Comparison of ENCODE assay signal across 1 cellular context in the genomic region with DNA sequence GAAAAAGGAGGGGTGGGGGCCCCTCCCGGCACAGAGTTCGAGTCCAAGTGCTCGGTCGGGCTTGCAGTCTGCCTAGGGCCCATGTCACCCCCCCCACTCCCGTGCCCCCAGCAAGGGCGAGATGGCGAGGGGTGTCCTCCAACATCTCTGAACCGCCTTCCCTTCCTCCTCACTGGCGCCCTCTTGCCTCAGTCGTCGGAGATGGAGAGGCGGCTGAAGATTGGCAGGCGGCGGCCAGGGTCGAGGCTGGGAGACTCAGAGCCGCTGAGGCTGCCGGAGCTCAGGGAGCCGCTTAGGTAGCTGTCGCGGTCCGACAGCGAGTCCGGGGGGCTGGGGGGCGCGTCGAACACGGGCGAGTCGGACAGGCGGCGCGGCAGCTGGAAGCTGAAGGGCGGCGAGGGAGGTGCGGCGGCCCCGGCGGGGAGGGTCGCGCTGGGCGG.
A peak's percentile ranks its signal among the peaks of the same experiment; 100 is the strongest.
TF ChIP-seq lines count a peak whose summit lies in the region.

No MANE protein-coding gene starts in this region.

TF ChIP-seq in K562, 482 proteins besides CTCF, POLR2A, EP300 and RAD21 (continued from another document and continues in another):
- TF ChIP-seq, protein P1, sequence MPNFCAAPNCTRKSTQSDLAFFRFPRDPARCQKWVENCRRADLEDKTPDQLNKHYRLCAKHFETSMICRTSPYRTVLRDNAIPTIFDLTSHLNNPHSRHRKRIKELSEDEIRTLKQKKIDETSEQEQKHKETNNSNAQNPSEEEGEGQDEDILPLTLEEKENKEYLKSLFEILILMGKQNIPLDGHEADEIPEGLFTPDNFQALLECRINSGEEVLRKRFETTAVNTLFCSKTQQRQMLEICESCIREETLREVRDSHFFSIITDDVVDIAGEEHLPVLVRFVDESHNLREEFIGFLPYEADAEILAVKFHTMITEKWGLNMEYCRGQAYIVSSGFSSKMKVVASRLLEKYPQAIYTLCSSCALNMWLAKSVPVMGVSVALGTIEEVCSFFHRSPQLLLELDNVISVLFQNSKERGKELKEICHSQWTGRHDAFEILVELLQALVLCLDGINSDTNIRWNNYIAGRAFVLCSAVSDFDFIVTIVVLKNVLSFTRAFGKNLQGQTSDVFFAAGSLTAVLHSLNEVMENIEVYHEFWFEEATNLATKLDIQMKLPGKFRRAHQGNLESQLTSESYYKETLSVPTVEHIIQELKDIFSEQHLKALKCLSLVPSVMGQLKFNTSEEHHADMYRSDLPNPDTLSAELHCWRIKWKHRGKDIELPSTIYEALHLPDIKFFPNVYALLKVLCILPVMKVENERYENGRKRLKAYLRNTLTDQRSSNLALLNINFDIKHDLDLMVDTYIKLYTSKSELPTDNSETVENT (CRISPR knock-in tag; IDR thresholded peaks at IDR 0.05) = 0 out of 2 replicates have a peak, but pooled peaks have one; percentile 10
- TF ChIP-seq ZKSCAN3 (CRISPR knock-in tag; IDR thresholded peaks at IDR 0.05) (no peak), MTA3 (IDR thresholded peaks at IDR 0.05; ENCODE audit: borderline replicate concordance) (peak; percentile 66; the same call in 1 of the 2 replicates), XRCC5 (IDR thresholded peaks at IDR 0.05; ENCODE audit: low read depth, low read length) (0 out of 2 replicates have a peak, but pooled peaks have one; percentile 19), SIN3A (IDR thresholded peaks at IDR 0.05; ENCODE audit: borderline replicate concordance in 2 of 2, control insufficient read depth in 1 of 2, low read depth in 2 of 2, low read length in 2 of 2) (peak in 1 of 2 experiments; percentile 40; a peak in 1 of 4 replicates), JUND (IDR thresholded peaks at IDR 0.05; ENCODE audit: borderline replicate concordance, low read depth, low read length) (0 out of 2 replicates have a peak, but pooled peaks have one; percentile 17), JUND (tag; IDR thresholded peaks at IDR 0.05; ENCODE audit: borderline replicate concordance, low read depth, low read length) (no peak; the same call in 2 of the 3 replicates), NFIC (IDR thresholded peaks at IDR 0.05) (peak; percentile 21; the same call in 1 of the 2 replicates), ZNF699 (CRISPR knock-in tag; IDR thresholded peaks at IDR 0.05; ENCODE audit: insufficient replicate concordance) (no peak), TBP (optimal IDR thresholded peaks at IDR 0.05; ENCODE audit: low read depth, low read length) (peak; percentile 28), CHD1 (IDR thresholded peaks at IDR 0.05; ENCODE audit: low read length) (peak; percentile 87), PRPF4 (IDR thresholded peaks at IDR 0.05; ENCODE audit: insufficient read depth, low read depth, low read length, poor library complexity, severe bottlenecking) (peak; percentile 19), MAZ (CRISPR knock-in tag; conservative IDR thresholded peaks at IDR 0.05 in 1 of 2, IDR thresholded peaks at IDR 0.05 in 1 of 2) (peak; percentile 67 to 80; a peak in 3 of 4 replicates), HNRNPL (IDR thresholded peaks at IDR 0.05; ENCODE audit: low read depth, low read length) (peak; percentile 44; the same call in 1 of the 2 replicates), TGIF2 (CRISPR knock-in tag; IDR thresholded peaks at IDR 0.05) (no peak), ERF (CRISPR knock-in tag; IDR thresholded peaks at IDR 0.05) (0 out of 2 replicates have a peak, but pooled peaks have one; percentile 32), ESRRB (CRISPR knock-in tag; IDR thresholded peaks at IDR 0.05; ENCODE audit: borderline replicate concordance) (no peak), BCOR (IDR thresholded peaks at IDR 0.05) (peak; percentile 75), ZFP36 (IDR thresholded peaks at IDR 0.05; ENCODE audit: low read depth, low read length, partially characterized antibody) (peak; percentile 62), GATAD2A (IDR thresholded peaks at IDR 0.05) (0 out of 2 replicates have a peak, but pooled peaks have one; percentile 26), MYNN (IDR thresholded peaks at IDR 0.05) (0 out of 2 replicates have a peak, but pooled peaks have one; percentile 13), MYNN (CRISPR knock-in tag; IDR thresholded peaks at IDR 0.05) (no peak), TAF1 (IDR thresholded peaks at IDR 0.05; ENCODE audit: control insufficient read depth, extremely low read depth, insufficient read depth, low read length, severe bottlenecking) (peak; percentile 29), SMC3 (conservative IDR thresholded peaks at IDR 0.05; ENCODE audit: insufficient read depth, low read depth, low read length) (0 out of 2 replicates have a peak, but pooled peaks have one; percentile 7), MTF1 (CRISPR knock-in tag; IDR thresholded peaks at IDR 0.05; ENCODE audit: borderline replicate concordance) (no peak), ZBTB7A (IDR thresholded peaks at IDR 0.05; ENCODE audit: borderline replicate concordance, control insufficient read depth, low read depth, low read length) (peak; percentile 55; the same call in 1 of the 2 replicates), HDAC1 (IDR thresholded peaks at IDR 0.05) (peak in 1 of 2 experiments; percentile 39; a peak in 1 of 4 replicates), NFRKB (IDR thresholded peaks at IDR 0.05; ENCODE audit: low read depth) (0 out of 2 replicates have a peak, but pooled peaks have one; percentile 24), BHLHE40 (IDR thresholded peaks at IDR 0.05; ENCODE audit: low read length) (peak; percentile 70), SRSF3 (IDR thresholded peaks at IDR 0.05; ENCODE audit: insufficient read depth, low read length) (0 out of 2 replicates have a peak, but pooled peaks have one; percentile 41), YY1 (IDR thresholded peaks at IDR 0.05; ENCODE audit: borderline replicate concordance in 1 of 3, control insufficient read depth in 1 of 3, extremely low read depth in 1 of 3, insufficient read depth in 3 of 3, insufficient read length in 1 of 3, insufficient replicate concordance in 2 of 3, low read depth in 1 of 3, low read length in 2 of 3) (peak in 1 of 3 experiments; percentile 44), KLF6 (CRISPR knock-in tag; IDR thresholded peaks at IDR 0.05; ENCODE audit: borderline replicate concordance) (no peak), ZSCAN32 (CRISPR knock-in tag; IDR thresholded peaks at IDR 0.05) (peak; percentile 71; the same call in 1 of the 2 replicates), FOXJ2 (tag; IDR thresholded peaks at IDR 0.05) (no peak)
- TF ChIP-seq, protein P2, sequence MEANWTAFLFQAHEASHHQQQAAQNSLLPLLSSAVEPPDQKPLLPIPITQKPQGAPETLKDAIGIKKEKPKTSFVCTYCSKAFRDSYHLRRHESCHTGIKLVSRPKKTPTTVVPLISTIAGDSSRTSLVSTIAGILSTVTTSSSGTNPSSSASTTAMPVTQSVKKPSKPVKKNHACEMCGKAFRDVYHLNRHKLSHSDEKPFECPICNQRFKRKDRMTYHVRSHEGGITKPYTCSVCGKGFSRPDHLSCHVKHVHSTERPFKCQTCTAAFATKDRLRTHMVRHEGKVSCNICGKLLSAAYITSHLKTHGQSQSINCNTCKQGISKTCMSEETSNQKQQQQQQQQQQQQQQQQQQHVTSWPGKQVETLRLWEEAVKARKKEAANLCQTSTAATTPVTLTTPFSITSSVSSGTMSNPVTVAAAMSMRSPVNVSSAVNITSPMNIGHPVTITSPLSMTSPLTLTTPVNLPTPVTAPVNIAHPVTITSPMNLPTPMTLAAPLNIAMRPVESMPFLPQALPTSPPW (CRISPR knock-in tag; IDR thresholded peaks at IDR 0.05) = peak; percentile 84
- TF ChIP-seq, protein P3, sequence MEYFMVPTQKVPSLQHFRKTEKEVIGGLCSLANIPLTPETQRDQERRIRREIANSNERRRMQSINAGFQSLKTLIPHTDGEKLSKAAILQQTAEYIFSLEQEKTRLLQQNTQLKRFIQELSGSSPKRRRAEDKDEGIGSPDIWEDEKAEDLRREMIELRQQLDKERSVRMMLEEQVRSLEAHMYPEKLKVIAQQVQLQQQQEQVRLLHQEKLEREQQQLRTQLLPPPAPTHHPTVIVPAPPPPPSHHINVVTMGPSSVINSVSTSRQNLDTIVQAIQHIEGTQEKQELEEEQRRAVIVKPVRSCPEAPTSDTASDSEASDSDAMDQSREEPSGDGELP (CRISPR knock-in tag; IDR thresholded peaks at IDR 0.05; ENCODE audit: borderline replicate concordance) = peak; percentile 56; the same call in 1 of the 2 replicates
- TF ChIP-seq, protein P4, sequence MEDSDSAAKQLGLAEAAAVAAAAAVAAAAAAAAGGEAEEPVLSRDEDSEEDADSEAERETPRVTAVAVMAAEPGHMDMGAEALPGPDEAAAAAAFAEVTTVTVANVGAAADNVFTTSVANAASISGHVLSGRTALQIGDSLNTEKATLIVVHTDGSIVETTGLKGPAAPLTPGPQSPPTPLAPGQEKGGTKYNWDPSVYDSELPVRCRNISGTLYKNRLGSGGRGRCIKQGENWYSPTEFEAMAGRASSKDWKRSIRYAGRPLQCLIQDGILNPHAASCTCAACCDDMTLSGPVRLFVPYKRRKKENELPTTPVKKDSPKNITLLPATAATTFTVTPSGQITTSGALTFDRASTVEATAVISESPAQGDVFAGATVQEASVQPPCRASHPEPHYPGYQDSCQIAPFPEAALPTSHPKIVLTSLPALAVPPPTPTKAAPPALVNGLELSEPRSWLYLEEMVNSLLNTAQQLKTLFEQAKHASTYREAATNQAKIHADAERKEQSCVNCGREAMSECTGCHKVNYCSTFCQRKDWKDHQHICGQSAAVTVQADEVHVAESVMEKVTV (CRISPR knock-in tag; IDR thresholded peaks at IDR 0.05) = peak; percentile 26; the same call in 1 of the 2 replicates
- TF ChIP-seq, protein P5, sequence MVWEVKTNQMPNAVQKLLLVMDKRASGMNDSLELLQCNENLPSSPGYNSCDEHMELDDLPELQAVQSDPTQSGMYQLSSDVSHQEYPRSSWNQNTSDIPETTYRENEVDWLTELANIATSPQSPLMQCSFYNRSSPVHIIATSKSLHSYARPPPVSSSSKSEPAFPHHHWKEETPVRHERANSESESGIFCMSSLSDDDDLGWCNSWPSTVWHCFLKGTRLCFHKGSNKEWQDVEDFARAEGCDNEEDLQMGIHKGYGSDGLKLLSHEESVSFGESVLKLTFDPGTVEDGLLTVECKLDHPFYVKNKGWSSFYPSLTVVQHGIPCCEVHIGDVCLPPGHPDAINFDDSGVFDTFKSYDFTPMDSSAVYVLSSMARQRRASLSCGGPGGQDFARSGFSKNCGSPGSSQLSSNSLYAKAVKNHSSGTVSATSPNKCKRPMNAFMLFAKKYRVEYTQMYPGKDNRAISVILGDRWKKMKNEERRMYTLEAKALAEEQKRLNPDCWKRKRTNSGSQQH (CRISPR knock-in tag; IDR thresholded peaks at IDR 0.05) = 0 out of 2 replicates have a peak, but pooled peaks have one; percentile 24
- TF ChIP-seq, protein P6, sequence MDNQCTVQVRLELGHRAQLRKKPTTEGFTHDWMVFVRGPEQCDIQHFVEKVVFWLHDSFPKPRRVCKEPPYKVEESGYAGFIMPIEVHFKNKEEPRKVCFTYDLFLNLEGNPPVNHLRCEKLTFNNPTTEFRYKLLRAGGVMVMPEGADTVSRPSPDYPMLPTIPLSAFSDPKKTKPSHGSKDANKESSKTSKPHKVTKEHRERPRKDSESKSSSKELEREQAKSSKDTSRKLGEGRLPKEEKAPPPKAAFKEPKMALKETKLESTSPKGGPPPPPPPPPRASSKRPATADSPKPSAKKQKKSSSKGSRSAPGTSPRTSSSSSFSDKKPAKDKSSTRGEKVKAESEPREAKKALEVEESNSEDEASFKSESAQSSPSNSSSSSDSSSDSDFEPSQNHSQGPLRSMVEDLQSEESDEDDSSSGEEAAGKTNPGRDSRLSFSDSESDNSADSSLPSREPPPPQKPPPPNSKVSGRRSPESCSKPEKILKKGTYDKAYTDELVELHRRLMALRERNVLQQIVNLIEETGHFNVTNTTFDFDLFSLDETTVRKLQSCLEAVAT (IDR thresholded peaks at IDR 0.05) = peak; percentile 78 to 88; a peak in 3 of 4 replicates
- TF ChIP-seq, protein P7, sequence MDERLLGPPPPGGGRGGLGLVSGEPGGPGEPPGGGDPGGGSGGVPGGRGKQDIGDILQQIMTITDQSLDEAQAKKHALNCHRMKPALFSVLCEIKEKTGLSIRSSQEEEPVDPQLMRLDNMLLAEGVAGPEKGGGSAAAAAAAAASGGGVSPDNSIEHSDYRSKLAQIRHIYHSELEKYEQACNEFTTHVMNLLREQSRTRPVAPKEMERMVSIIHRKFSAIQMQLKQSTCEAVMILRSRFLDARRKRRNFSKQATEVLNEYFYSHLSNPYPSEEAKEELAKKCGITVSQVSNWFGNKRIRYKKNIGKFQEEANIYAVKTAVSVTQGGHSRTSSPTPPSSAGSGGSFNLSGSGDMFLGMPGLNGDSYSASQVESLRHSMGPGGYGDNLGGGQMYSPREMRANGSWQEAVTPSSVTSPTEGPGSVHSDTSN (CRISPR knock-in tag; IDR thresholded peaks at IDR 0.05; ENCODE audit: low read depth) = no peak
- TF ChIP-seq, protein P7 (tag; conservative IDR thresholded peaks at IDR 0.05; ENCODE audit: low read depth) = peak; percentile 61
- TF ChIP-seq, protein P8, sequence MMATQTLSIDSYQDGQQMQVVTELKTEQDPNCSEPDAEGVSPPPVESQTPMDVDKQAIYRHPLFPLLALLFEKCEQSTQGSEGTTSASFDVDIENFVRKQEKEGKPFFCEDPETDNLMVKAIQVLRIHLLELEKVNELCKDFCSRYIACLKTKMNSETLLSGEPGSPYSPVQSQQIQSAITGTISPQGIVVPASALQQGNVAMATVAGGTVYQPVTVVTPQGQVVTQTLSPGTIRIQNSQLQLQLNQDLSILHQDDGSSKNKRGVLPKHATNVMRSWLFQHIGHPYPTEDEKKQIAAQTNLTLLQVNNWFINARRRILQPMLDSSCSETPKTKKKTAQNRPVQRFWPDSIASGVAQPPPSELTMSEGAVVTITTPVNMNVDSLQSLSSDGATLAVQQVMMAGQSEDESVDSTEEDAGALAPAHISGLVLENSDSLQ (IDR thresholded peaks at IDR 0.05) = peak; percentile 94
